8 cellular contexts compared by ENCODE assay signal in the genomic region with DNA sequence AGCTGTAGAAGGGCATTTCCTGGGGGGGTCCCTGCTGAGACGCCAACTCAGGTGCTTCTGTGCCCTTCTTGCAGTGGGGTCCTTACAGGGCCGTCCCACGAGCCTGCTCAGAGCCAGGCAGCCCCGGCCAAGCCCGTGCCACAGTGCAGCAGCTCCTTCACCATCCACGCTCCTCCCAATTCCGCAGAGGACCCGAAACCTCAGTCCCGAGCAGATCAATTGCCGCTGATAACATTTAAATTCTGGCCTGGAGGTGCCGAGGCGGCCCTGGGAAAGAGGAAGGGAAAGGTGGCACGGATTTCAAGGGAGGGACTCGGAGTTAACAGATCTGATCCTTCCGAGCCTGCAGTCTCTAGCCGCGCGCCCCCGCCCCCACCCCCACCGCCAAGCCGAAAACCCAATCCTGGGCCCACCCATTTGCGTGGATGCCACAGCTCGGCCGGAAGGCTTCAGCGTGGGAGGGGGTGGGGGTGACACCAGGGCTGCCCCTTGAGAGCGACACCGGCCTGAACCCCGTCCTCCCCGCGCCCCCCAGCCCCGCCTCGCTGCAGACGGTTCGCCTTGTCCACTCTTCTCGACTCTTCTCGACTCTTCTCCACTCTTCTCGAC. TPM values are rescaled to one million over a fixed set of nuclear protein-coding genes. Genes with fewer than 3 reads are reported as not detected.
A peak's percentile ranks its signal among the peaks of the same experiment; 100 is the strongest.
DNase-seq lines count a peak whose midpoint lies in the region; ATAC-seq and TF ChIP-seq lines count a peak whose summit lies in the region.

No MANE protein-coding gene starts in this region.

- H3K4me3 Mint-ChIP-seq in WTC11 = peak overlapping the region; percentile 84

- TF ChIP-seq CTCF in GM12864 (IDR thresholded peaks at IDR 0.05; ENCODE audit: low read depth, low read length, missing control alignments) (no peak), WTC11 (IDR thresholded peaks at IDR 0.05) (no peak), foreskin keratinocyte (conservative IDR thresholded peaks at IDR 0.05) (no peak), retinal pigment epithelial cell (conservative IDR thresholded peaks at IDR 0.05; ENCODE audit: low read depth, low read length) (no peak)

- peak overlapping the region; percentile 61 for H3K4me3 ChIP-seq in GM12864 (ENCODE audit: low read depth, low read length)
- H3K4me3 ChIP-seq in retinal pigment epithelial cell (ENCODE audit: low read length) = peak overlapping the region; percentile 60

- peaks cover 8% of the 10 kb centered on the region for H3K27me3 Mint-ChIP-seq in WTC11 (ENCODE audit: low read depth)

- peaks cover 24% of the 10 kb centered on the region for H3K4me1 ChIP-seq in foreskin keratinocyte

- H3K27me3 ChIP-seq in foreskin keratinocyte = peaks cover 3% of the 10 kb centered on the region

- ATAC-seq in WTC11 (peak; percentile 7), foreskin keratinocyte (no peak)

- no peak for DNase-seq in GM12864 (ENCODE audit: low read depth)
- DNase-seq in WTC11 (ENCODE audit: low spot score) = peak; percentile 48
- DNase-seq in foreskin keratinocyte = no peak
- no peak for DNase-seq in retinal pigment epithelial cell (ENCODE audit: low read depth)
- DNase-seq in SK-N-DZ (ENCODE audit: low spot score) = no peak
- DNase-seq in SIG-M5 treated with dmso at 0.1 percent for 504 hours (lab: John Stamatoyannopoulos, UW; ENCODE audit: unreplicated experiment) = no peak
- no peak for DNase-seq in NCI-H1092 (lab: John Stamatoyannopoulos, UW)
- DNase-seq in GM19240 (ENCODE audit: insufficient read length, low spot score) = no peak

- H3K4me1 Mint-ChIP-seq in WTC11 = peaks cover 60% of the 10 kb centered on the region

- no peaks in the 10 kb centered on the region; the same call in 1 of the 2 replicates for H3K36me3 Mint-ChIP-seq in WTC11

- H3K9me3 Mint-ChIP-seq in WTC11 = no peaks in the 10 kb centered on the region

- H3K27ac ChIP-seq in foreskin keratinocyte = peak overlapping the region; percentile 36

- POLR2A ChIA-PET in WTC11 (lab: Charles Lee) = no interaction called here

- H3K27ac Mint-ChIP-seq in WTC11 = no peak overlapping the region

- CTCF ChIA-PET in WTC11 (lab: Charles Lee) = interaction anchor here (0.8 to 2.9 kb wide), 11 partner anchors 9 to 109 kb away, joined by 3 to 30 read pairs (median 4); a partner anchor contains a TSS

TF ChIP-seq in WTC11, 78 proteins besides CTCF, POLR2A, EP300 and RAD21:
- TF ChIP-seq ELF4 (CRISPR knock-in tag; IDR thresholded peaks at IDR 0.05; ENCODE audit: low read depth) (no peak), JAZF1 (CRISPR knock-in tag; IDR thresholded peaks at IDR 0.05) (no peak), ETV6 (CRISPR knock-in tag; IDR thresholded peaks at IDR 0.05) (0 out of 2 replicates have a peak, but pooled peaks have one; percentile 24), ZNF416 (CRISPR knock-in tag; IDR thresholded peaks at IDR 0.05) (no peak), KAT7 (CRISPR knock-in tag; IDR thresholded peaks at IDR 0.05; ENCODE audit: borderline replicate concordance) (no peak), ZNF263 (CRISPR knock-in tag; IDR thresholded peaks at IDR 0.05; ENCODE audit: low read depth) (no peak), RORB (CRISPR knock-in tag; IDR thresholded peaks at IDR 0.05) (no peak), FOXK1 (CRISPR knock-in tag; IDR thresholded peaks at IDR 0.05) (no peak; the same call in 1 of the 2 replicates), SOX15 (CRISPR knock-in tag; IDR thresholded peaks at IDR 0.05) (no peak)
- TF ChIP-seq, protein P1, sequence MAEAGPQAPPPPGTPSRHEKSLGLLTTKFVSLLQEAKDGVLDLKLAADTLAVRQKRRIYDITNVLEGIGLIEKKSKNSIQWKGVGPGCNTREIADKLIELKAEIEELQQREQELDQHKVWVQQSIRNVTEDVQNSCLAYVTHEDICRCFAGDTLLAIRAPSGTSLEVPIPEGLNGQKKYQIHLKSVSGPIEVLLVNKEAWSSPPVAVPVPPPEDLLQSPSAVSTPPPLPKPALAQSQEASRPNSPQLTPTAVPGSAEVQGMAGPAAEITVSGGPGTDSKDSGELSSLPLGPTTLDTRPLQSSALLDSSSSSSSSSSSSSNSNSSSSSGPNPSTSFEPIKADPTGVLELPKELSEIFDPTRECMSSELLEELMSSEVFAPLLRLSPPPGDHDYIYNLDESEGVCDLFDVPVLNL (CRISPR knock-in tag; IDR thresholded peaks at IDR 0.05; ENCODE audit: borderline replicate concordance, low read depth) = no peak
- TF ChIP-seq, protein P2, sequence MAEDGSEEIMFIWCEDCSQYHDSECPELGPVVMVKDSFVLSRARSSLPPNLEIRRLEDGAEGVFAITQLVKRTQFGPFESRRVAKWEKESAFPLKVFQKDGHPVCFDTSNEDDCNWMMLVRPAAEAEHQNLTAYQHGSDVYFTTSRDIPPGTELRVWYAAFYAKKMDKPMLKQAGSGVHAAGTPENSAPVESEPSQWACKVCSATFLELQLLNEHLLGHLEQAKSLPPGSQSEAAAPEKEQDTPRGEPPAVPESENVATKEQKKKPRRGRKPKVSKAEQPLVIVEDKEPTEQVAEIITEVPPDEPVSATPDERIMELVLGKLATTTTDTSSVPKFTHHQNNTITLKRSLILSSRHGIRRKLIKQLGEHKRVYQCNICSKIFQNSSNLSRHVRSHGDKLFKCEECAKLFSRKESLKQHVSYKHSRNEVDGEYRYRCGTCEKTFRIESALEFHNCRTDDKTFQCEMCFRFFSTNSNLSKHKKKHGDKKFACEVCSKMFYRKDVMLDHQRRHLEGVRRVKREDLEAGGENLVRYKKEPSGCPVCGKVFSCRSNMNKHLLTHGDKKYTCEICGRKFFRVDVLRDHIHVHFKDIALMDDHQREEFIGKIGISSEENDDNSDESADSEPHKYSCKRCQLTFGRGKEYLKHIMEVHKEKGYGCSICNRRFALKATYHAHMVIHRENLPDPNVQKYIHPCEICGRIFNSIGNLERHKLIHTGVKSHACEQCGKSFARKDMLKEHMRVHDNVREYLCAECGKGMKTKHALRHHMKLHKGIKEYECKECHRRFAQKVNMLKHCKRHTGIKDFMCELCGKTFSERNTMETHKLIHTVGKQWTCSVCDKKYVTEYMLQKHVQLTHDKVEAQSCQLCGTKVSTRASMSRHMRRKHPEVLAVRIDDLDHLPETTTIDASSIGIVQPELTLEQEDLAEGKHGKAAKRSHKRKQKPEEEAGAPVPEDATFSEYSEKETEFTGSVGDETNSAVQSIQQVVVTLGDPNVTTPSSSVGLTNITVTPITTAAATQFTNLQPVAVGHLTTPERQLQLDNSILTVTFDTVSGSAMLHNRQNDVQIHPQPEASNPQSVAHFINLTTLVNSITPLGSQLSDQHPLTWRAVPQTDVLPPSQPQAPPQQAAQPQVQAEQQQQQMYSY (CRISPR knock-in tag; IDR thresholded peaks at IDR 0.05) = peak; percentile 96
- TF ChIP-seq, protein P3, sequence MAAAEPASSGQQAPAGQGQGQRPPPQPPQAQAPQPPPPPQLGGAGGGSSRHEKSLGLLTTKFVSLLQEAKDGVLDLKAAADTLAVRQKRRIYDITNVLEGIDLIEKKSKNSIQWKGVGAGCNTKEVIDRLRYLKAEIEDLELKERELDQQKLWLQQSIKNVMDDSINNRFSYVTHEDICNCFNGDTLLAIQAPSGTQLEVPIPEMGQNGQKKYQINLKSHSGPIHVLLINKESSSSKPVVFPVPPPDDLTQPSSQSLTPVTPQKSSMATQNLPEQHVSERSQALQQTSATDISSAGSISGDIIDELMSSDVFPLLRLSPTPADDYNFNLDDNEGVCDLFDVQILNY (CRISPR knock-in tag; IDR thresholded peaks at IDR 0.05) = no peak
TF ChIP-seq in WTC11: peak in this region for 2.

RNA-seq across cellular contexts. Expression of a gene that starts 32.3 kb away (rescaled TPM):
- total RNA-seq in WTC11 (2021) (32.7 to 34.1 TPM (median 32.9 TPM) in 3 replicates), foreskin keratinocyte (1.9 and 6.3 TPM in 2 replicates)
- polyA plus RNA-seq in foreskin keratinocyte = 0.85 and 2.7 TPM in 2 replicates
- 37.8 and 46.1 TPM in 2 replicates for polyA plus RNA-seq in SK-N-DZ (2014; cell fraction: cytosol; rRNA removed)
- polyA plus RNA-seq in SK-N-DZ (2014; cell fraction: nucleus; rRNA removed) = 39.7 and 61.3 TPM in 2 replicates
